33 cellular contexts compared by ENCODE assay signal in the genomic region with DNA sequence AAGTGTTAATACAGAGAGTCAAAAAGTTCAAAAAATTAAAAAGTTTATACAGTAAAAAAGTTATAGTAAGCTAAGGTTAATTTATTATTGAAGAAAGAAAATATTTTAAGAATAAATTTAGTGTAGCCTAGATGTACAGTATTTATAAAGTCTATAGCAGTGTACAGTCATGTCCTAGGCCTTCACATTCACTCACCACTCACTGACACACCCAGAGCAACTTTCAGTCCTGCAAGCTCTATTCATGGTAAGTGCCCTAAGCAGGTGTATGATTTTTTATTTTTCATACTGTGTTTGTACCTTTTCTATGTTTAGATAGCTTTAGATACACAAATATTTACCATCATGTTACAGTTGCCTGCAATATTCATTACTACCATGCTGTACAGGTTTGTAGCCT.
"Had no signal": no experiment of that assay in that cellular context is flagged by ENCODE, and none has a peak within 500 bp of the region (broad histone marks: within the 10 kb centered on the region; RNA-seq: fewer than 3 reads in every experiment).

No MANE protein-coding gene starts in this region.

- H3K36me3 ChIP-seq: cardiac muscle cell, WERI-Rb-1 had no signal

- ATAC-seq: activated CD8-positive, alpha-beta memory T cell treated with anti-CD3 and anti-CD28 coated beads, Interleukin-2, amount 10 ng/mL, durations not matched to agents 7 days and 5 days; activated naive CD8-positive, alpha-beta T cell treated with anti-CD3 and anti-CD28 coated beads, Interleukin-2, amount 50 U/mL, for 24 hours; K562 had no signal

- H3K27ac ChIP-seq: cardiac muscle cell, PC-9, RWPE1, WERI-Rb-1 had no signal

- DNase-seq: activated CD4-positive, alpha-beta memory T cell treated with anti-CD3 and anti-CD28 coated beads, Interleukin-2, amount 10 ng/mL, durations not matched to agents 7 days and 5 days; activated CD4-positive, alpha-beta T cell treated with anti-CD3 and anti-CD28 coated beads for 1 hour; activated CD4-positive, alpha-beta T cell treated with anti-CD3 and anti-CD28 coated beads for 48 hours; activated CD4-positive, CD25-positive, alpha-beta regulatory T cell; activated CD8-positive, alpha-beta memory T cell treated with anti-CD3 and anti-CD28 coated beads for 24 hours; activated CD8-positive, alpha-beta memory T cell treated with anti-CD3 and anti-CD28 coated beads, Interleukin-2, amount 10 ng/mL, durations not matched to agents 7 days and 5 days; activated CD8-positive, alpha-beta memory T cell treated with anti-CD3 and anti-CD28 coated beads, Interleukin-2, amount 50 U/mL, for 48 hours; activated effector memory CD4-positive, alpha-beta T cell treated with Interleukin-2 at 50 U/mL for 16 hours; activated naive CD4-positive, alpha-beta T cell treated with anti-CD3 and anti-CD28 coated beads, Interleukin-2, amount 10 ng/mL, durations not matched to agents 7 days and 5 days; activated naive CD8-positive, alpha-beta T cell treated with anti-CD3 and anti-CD28 coated beads, Interleukin-2, amount 50 U/mL, for 24 hours; activated T-cell treated with anti-CD3 and anti-CD28 coated beads, Interleukin-2, amount 50 U/mL, for 48 hours; anterior cingulate cortex; NCI-H1092 treated with DMSO at 0.1 percent for 48 hours; NCI-H1417; NCI-H146; NCI-H187; NCI-H2029 treated with DMSO at 0.1 percent for 48 hours; NCI-H2171 treated with DMSO at 0.1 percent for 48 hours; NCI-H2227 treated with DMSO at 0.1 percent for 48 hours; NCI-H446; NCI-H510A treated with DMSO at 0.1 percent for 48 hours; NCI-H526 treated with DMSO at 0.1 percent for 48 hours; NCI-H774; PC-9; Right ventricle myocardium superior; SW 1271; T-helper 1 cell; T-helper 2 cell; T1000; WERI-Rb-1 had no signal

- H3K4me3 ChIP-seq: cardiac muscle cell, K562, PC-9 had no signal

- H3K27me3 ChIP-seq: cardiac muscle cell had no signal
